Comparison of ENCODE assay signal across 2 cellular contexts in the genomic region with DNA sequence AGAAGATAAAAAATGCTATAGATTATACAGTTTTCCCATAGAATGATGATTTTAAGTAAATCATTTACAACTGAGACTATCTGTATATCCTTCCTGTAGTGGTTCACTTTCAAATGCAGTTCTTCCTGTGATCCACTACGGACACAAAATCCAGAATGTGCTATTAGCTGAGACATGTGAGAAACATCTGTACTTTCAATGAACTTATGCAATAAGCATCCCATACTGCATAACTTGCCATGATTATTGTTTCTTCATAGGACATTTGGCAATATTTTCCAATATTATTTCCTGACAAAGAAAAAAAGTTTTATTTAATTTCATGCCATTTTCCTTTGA.
TF ChIP-seq lines count a peak whose summit lies in the region.

No MANE protein-coding gene starts in this region.

TF ChIP-seq in A549, 52 proteins besides CTCF, POLR2A, EP300 and RAD21:
- no peak for TF ChIP-seq KDM1A (IDR thresholded peaks at IDR 0.05; ENCODE audit: low read depth)
- no peak for TF ChIP-seq HOXA7 (CRISPR knock-in tag; IDR thresholded peaks at IDR 0.05)
- TF ChIP-seq MYC (IDR thresholded peaks at IDR 0.05; ENCODE audit: borderline replicate concordance, low read length): no peak
- TF ChIP-seq CHD4 (IDR thresholded peaks at IDR 0.05; ENCODE audit: borderline replicate concordance): no peak
- TF ChIP-seq HEYL (CRISPR knock-in tag; IDR thresholded peaks at IDR 0.05): no peak
- TF ChIP-seq JUNB (IDR thresholded peaks at IDR 0.05): no peak
- no peak for TF ChIP-seq JUN (IDR thresholded peaks at IDR 0.05)
- TF ChIP-seq TP53 (CRISPR knock-in tag; IDR thresholded peaks at IDR 0.05): no peak
- TF ChIP-seq RCOR1 (IDR thresholded peaks at IDR 0.05; ENCODE audit: low read depth, low read length): no peak
- no peak for TF ChIP-seq ESRRA (IDR thresholded peaks at IDR 0.05; ENCODE audit: borderline replicate concordance, low read length)

TF ChIP-seq in HCT116, 20 proteins besides CTCF, POLR2A, EP300 and RAD21:
- TF ChIP-seq ELF1 (IDR thresholded peaks at IDR 0.05; ENCODE audit: borderline replicate concordance, low read depth): no peak
- no peak for TF ChIP-seq CEBPB (IDR thresholded peaks at IDR 0.05; ENCODE audit: low read depth)
- TF ChIP-seq YY1 (IDR thresholded peaks at IDR 0.05; ENCODE audit: extremely low read depth, insufficient replicate concordance, low read depth, low read length): no peak
- no peak for TF ChIP-seq EZH2 (IDR thresholded peaks at IDR 0.05)
- TF ChIP-seq, protein P1, sequence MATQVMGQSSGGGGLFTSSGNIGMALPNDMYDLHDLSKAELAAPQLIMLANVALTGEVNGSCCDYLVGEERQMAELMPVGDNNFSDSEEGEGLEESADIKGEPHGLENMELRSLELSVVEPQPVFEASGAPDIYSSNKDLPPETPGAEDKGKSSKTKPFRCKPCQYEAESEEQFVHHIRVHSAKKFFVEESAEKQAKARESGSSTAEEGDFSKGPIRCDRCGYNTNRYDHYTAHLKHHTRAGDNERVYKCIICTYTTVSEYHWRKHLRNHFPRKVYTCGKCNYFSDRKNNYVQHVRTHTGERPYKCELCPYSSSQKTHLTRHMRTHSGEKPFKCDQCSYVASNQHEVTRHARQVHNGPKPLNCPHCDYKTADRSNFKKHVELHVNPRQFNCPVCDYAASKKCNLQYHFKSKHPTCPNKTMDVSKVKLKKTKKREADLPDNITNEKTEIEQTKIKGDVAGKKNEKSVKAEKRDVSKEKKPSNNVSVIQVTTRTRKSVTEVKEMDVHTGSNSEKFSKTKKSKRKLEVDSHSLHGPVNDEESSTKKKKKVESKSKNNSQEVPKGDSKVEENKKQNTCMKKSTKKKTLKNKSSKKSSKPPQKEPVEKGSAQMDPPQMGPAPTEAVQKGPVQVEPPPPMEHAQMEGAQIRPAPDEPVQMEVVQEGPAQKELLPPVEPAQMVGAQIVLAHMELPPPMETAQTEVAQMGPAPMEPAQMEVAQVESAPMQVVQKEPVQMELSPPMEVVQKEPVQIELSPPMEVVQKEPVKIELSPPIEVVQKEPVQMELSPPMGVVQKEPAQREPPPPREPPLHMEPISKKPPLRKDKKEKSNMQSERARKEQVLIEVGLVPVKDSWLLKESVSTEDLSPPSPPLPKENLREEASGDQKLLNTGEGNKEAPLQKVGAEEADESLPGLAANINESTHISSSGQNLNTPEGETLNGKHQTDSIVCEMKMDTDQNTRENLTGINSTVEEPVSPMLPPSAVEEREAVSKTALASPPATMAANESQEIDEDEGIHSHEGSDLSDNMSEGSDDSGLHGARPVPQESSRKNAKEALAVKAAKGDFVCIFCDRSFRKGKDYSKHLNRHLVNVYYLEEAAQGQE (IDR thresholded peaks at IDR 0.05; ENCODE audit: low read depth): no peak
- no peak for TF ChIP-seq ZBTB33 (IDR thresholded peaks at IDR 0.05; ENCODE audit: extremely low read depth, insufficient replicate concordance, low read length)
- no peak for TF ChIP-seq JUND (IDR thresholded peaks at IDR 0.05)
- no peak for TF ChIP-seq CBX3 (IDR thresholded peaks at IDR 0.05; ENCODE audit: low read depth)
- TF ChIP-seq SP1 (IDR thresholded peaks at IDR 0.05; ENCODE audit: low read depth): no peak
- TF ChIP-seq ZNF274 (IDR thresholded peaks at IDR 0.05; ENCODE audit: low read depth, low read length): no peak
- no peak for TF ChIP-seq TCF7L2 (IDR thresholded peaks at IDR 0.05; ENCODE audit: borderline replicate concordance, extremely low read depth, insufficient read depth, insufficient read length)
- TF ChIP-seq ATF3 (IDR thresholded peaks at IDR 0.05): no peak
- no peak for TF ChIP-seq POLR2AphosphoS5 (IDR thresholded peaks at IDR 0.05; ENCODE audit: low read depth, low read length)
- TF ChIP-seq, protein P2, sequence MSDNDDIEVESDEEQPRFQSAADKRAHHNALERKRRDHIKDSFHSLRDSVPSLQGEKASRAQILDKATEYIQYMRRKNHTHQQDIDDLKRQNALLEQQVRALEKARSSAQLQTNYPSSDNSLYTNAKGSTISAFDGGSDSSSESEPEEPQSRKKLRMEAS (IDR thresholded peaks at IDR 0.05): no peak
- no peak for TF ChIP-seq SIN3A (IDR thresholded peaks at IDR 0.05; ENCODE audit: low read depth)
- no peak for TF ChIP-seq EGR1 (IDR thresholded peaks at IDR 0.05; ENCODE audit: low read depth)
- no peak for TF ChIP-seq FOSL1 (IDR thresholded peaks at IDR 0.05; ENCODE audit: low read depth)
- no peak for TF ChIP-seq ZFX (IDR thresholded peaks at IDR 0.05)
TF ChIP-seq in HCT116: peak in this region for 0.
